In genomic region chr16:14405611-14406537, GRCh38 we compare ENCODE assay signal across 1 cellular context.
A peak's percentile ranks its signal among the peaks of the same experiment; 100 is the strongest.
TF ChIP-seq lines count a peak whose summit lies in the region.

No MANE protein-coding gene starts in this region.

TF ChIP-seq in HepG2, 621 proteins besides CTCF, POLR2A, EP300 and RAD21 (continued from another document and continues in another):
- TF ChIP-seq ZNF567 (CRISPR knock-in tag; IDR thresholded peaks at IDR 0.05; ENCODE audit: borderline replicate concordance), result 0 out of 2 replicates have a peak, but pooled peaks have one; percentile 81
- 0 out of 2 replicates have a peak, but pooled peaks have one; percentile 45 for TF ChIP-seq ZNF343 (CRISPR knock-in tag; IDR thresholded peaks at IDR 0.05)
- no peak for TF ChIP-seq HNF1A (IDR thresholded peaks at IDR 0.05; ENCODE audit: low read depth)
- 0 out of 2 replicates have a peak, but pooled peaks have one; percentile 46 for TF ChIP-seq HNF1A (CRISPR knock-in tag; IDR thresholded peaks at IDR 0.05; ENCODE audit: borderline replicate concordance)
- TF ChIP-seq, protein P1, sequence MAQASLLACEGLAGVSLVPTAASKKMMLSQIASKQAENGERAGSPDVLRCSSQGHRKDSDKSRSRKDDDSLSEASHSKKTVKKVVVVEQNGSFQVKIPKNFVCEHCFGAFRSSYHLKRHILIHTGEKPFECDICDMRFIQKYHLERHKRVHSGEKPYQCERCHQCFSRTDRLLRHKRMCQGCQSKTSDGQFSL (CRISPR knock-in tag; IDR thresholded peaks at IDR 0.05), result peak; percentile 62; the same call in 1 of the 2 replicates
- peak; percentile 85 for TF ChIP-seq SMYD3 (CRISPR knock-in tag; IDR thresholded peaks at IDR 0.05)
- 0 out of 2 replicates have a peak, but pooled peaks have one; percentile 81 for TF ChIP-seq ZFAT (CRISPR knock-in tag; conservative IDR thresholded peaks at IDR 0.05)
- TF ChIP-seq ZMYM4 (CRISPR knock-in tag; IDR thresholded peaks at IDR 0.05), result peak; percentile 84
- no peak for TF ChIP-seq ZNF20 (CRISPR knock-in tag; IDR thresholded peaks at IDR 0.05)
- TF ChIP-seq XRCC5 (optimal IDR thresholded peaks at IDR 0.05; ENCODE audit: low read length), result peak; percentile 64
- TF ChIP-seq IKZF1 (IDR thresholded peaks at IDR 0.05), result no peak
- TF ChIP-seq FOXC1 (CRISPR knock-in tag; IDR thresholded peaks at IDR 0.05; ENCODE audit: borderline replicate concordance), result peak; percentile 93
- TF ChIP-seq ZNF790 (CRISPR knock-in tag; IDR thresholded peaks at IDR 0.05; ENCODE audit: borderline replicate concordance), result no peak; the same call in 1 of the 2 replicates
- 0 out of 2 replicates have a peak, but pooled peaks have one; percentile 84 for TF ChIP-seq ZNF773 (CRISPR knock-in tag; IDR thresholded peaks at IDR 0.05; ENCODE audit: borderline replicate concordance)
- TF ChIP-seq ZSCAN12 (CRISPR knock-in tag; IDR thresholded peaks at IDR 0.05), result 0 out of 2 replicates have a peak, but pooled peaks have one; percentile 84
- TF ChIP-seq, protein P2, sequence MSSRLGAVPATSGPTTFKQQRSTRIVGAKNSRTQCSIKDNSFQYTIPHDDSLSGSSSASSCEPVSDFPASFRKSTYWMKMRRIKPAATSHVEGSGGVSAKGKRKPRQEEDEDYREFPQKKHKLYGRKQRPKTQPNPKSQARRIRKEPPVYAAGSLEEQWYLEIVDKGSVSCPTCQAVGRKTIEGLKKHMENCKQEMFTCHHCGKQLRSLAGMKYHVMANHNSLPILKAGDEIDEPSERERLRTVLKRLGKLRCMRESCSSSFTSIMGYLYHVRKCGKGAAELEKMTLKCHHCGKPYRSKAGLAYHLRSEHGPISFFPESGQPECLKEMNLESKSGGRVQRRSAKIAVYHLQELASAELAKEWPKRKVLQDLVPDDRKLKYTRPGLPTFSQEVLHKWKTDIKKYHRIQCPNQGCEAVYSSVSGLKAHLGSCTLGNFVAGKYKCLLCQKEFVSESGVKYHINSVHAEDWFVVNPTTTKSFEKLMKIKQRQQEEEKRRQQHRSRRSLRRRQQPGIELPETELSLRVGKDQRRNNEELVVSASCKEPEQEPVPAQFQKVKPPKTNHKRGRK (CRISPR knock-in tag; IDR thresholded peaks at IDR 0.05), result peak; percentile 44
- peak; percentile 91; the same call in 1 of the 2 replicates for TF ChIP-seq HIVEP1 (CRISPR knock-in tag; IDR thresholded peaks at IDR 0.05)
- TF ChIP-seq ZNF296 (CRISPR knock-in tag; conservative IDR thresholded peaks at IDR 0.05), result no peak; the same call in 1 of the 2 replicates
- TF ChIP-seq CBX5 (CRISPR knock-in tag; IDR thresholded peaks at IDR 0.05; ENCODE audit: borderline replicate concordance), result 0 out of 2 replicates have a peak, but pooled peaks have one; percentile 48
- peak; percentile 85; the same call in 1 of the 2 replicates for TF ChIP-seq ZBTB7A (CRISPR knock-in tag; IDR thresholded peaks at IDR 0.05)
- TF ChIP-seq PAX8 (CRISPR knock-in tag; IDR thresholded peaks at IDR 0.05; ENCODE audit: borderline replicate concordance), result 0 out of 2 replicates have a peak, but pooled peaks have one; percentile 17
- TF ChIP-seq MTF1 (CRISPR knock-in tag; IDR thresholded peaks at IDR 0.05), result no peak
- TF ChIP-seq MAFG (CRISPR knock-in tag; IDR thresholded peaks at IDR 0.05), result 0 out of 2 replicates have a peak, but pooled peaks have one; percentile 58
- TF ChIP-seq, protein P3, sequence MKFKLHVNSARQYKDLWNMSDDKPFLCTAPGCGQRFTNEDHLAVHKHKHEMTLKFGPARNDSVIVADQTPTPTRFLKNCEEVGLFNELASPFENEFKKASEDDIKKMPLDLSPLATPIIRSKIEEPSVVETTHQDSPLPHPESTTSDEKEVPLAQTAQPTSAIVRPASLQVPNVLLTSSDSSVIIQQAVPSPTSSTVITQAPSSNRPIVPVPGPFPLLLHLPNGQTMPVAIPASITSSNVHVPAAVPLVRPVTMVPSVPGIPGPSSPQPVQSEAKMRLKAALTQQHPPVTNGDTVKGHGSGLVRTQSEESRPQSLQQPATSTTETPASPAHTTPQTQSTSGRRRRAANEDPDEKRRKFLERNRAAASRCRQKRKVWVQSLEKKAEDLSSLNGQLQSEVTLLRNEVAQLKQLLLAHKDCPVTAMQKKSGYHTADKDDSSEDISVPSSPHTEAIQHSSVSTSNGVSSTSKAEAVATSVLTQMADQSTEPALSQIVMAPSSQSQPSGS (CRISPR knock-in tag; IDR thresholded peaks at IDR 0.05), result no peak; the same call in 1 of the 2 replicates
- TF ChIP-seq TEAD2 (CRISPR knock-in tag; IDR thresholded peaks at IDR 0.05), result 0 out of 2 replicates have a peak, but pooled peaks have one; percentile 12
- TF ChIP-seq CBX2 (IDR thresholded peaks at IDR 0.05; ENCODE audit: low read depth, low read length), result no peak
- 0 out of 2 replicates have a peak, but pooled peaks have one; percentile 31 for TF ChIP-seq CBX2 (CRISPR knock-in tag; IDR thresholded peaks at IDR 0.05; ENCODE audit: low read depth)
- TF ChIP-seq FOXK1 (CRISPR knock-in tag; IDR thresholded peaks at IDR 0.05; ENCODE audit: borderline replicate concordance, low read depth), result 0 out of 2 replicates have a peak, but pooled peaks have one; percentile 26
- peak; percentile 95; the same call in 1 of the 2 replicates for TF ChIP-seq ZNF160 (CRISPR knock-in tag; IDR thresholded peaks at IDR 0.05)
- TF ChIP-seq, protein P4, sequence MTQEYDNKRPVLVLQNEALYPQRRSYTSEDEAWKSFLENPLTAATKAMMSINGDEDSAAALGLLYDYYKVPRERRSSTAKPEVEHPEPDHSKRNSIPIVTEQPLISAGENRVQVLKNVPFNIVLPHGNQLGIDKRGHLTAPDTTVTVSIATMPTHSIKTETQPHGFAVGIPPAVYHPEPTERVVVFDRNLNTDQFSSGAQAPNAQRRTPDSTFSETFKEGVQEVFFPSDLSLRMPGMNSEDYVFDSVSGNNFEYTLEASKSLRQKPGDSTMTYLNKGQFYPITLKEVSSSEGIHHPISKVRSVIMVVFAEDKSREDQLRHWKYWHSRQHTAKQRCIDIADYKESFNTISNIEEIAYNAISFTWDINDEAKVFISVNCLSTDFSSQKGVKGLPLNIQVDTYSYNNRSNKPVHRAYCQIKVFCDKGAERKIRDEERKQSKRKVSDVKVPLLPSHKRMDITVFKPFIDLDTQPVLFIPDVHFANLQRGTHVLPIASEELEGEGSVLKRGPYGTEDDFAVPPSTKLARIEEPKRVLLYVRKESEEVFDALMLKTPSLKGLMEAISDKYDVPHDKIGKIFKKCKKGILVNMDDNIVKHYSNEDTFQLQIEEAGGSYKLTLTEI (CRISPR knock-in tag; conservative IDR thresholded peaks at IDR 0.05), result no peak
- TF ChIP-seq NR2F1 (CRISPR knock-in tag; IDR thresholded peaks at IDR 0.05), result peak in 1 of 2 experiments; percentile 44; a peak in 1 of 4 replicates
- TF ChIP-seq TAF15 (IDR thresholded peaks at IDR 0.05; ENCODE audit: low read depth, low read length, poor library complexity, severe bottlenecking), result peak; percentile 93
- peak; percentile 52; the same call in 1 of the 2 replicates for TF ChIP-seq SMAD3 (CRISPR knock-in tag; IDR thresholded peaks at IDR 0.05)
- 0 out of 2 replicates have a peak, but pooled peaks have one; percentile 51 for TF ChIP-seq BCL6 (CRISPR knock-in tag; IDR thresholded peaks at IDR 0.05)
- no peak for TF ChIP-seq MBNL3 (CRISPR knock-in tag; conservative IDR thresholded peaks at IDR 0.05)
- TF ChIP-seq ZKSCAN5 (CRISPR knock-in tag; IDR thresholded peaks at IDR 0.05), result no peak
- TF ChIP-seq, protein P5, sequence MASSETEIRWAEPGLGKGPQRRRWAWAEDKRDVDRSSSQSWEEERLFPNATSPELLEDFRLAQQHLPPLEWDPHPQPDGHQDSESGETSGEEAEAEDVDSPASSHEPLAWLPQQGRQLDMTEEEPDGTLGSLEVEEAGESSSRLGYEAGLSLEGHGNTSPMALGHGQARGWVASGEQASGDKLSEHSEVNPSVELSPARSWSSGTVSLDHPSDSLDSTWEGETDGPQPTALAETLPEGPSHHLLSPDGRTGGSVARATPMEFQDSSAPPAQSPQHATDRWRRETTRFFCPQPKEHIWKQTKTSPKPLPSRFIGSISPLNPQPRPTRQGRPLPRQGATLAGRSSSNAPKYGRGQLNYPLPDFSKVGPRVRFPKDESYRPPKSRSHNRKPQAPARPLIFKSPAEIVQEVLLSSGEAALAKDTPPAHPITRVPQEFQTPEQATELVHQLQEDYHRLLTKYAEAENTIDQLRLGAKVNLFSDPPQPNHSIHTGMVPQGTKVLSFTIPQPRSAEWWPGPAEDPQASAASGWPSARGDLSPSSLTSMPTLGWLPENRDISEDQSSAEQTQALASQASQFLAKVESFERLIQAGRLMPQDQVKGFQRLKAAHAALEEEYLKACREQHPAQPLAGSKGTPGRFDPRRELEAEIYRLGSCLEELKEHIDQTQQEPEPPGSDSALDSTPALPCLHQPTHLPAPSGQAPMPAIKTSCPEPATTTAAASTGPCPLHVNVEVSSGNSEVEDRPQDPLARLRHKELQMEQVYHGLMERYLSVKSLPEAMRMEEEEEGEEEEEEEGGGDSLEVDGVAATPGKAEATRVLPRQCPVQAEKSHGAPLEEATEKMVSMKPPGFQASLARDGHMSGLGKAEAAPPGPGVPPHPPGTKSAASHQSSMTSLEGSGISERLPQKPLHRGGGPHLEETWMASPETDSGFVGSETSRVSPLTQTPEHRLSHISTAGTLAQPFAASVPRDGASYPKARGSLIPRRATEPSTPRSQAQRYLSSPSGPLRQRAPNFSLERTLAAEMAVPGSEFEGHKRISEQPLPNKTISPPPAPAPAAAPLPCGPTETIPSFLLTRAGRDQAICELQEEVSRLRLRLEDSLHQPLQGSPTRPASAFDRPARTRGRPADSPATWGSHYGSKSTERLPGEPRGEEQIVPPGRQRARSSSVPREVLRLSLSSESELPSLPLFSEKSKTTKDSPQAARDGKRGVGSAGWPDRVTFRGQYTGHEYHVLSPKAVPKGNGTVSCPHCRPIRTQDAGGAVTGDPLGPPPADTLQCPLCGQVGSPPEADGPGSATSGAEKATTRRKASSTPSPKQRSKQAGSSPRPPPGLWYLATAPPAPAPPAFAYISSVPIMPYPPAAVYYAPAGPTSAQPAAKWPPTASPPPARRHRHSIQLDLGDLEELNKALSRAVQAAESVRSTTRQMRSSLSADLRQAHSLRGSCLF (CRISPR knock-in tag; IDR thresholded peaks at IDR 0.05; ENCODE audit: borderline replicate concordance), result peak; percentile 81; the same call in 1 of the 2 replicates
- TF ChIP-seq, protein P6, sequence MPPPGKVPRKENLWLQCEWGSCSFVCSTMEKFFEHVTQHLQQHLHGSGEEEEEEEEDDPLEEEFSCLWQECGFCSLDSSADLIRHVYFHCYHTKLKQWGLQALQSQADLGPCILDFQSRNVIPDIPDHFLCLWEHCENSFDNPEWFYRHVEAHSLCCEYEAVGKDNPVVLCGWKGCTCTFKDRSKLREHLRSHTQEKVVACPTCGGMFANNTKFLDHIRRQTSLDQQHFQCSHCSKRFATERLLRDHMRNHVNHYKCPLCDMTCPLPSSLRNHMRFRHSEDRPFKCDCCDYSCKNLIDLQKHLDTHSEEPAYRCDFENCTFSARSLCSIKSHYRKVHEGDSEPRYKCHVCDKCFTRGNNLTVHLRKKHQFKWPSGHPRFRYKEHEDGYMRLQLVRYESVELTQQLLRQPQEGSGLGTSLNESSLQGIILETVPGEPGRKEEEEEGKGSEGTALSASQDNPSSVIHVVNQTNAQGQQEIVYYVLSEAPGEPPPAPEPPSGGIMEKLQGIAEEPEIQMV (CRISPR knock-in tag; IDR thresholded peaks at IDR 0.05; ENCODE audit: low read depth), result peak; percentile 85; the same call in 1 of the 2 replicates
- peak; percentile 92 for TF ChIP-seq ZNF275 (CRISPR knock-in tag; IDR thresholded peaks at IDR 0.05; ENCODE audit: borderline replicate concordance)
- peak; percentile 70; the same call in 1 of the 2 replicates for TF ChIP-seq ZSCAN29 (CRISPR knock-in tag; conservative IDR thresholded peaks at IDR 0.05)
- no peak for TF ChIP-seq ELF1 (CRISPR knock-in tag; IDR thresholded peaks at IDR 0.05)
- TF ChIP-seq CAMTA2 (CRISPR knock-in tag; IDR thresholded peaks at IDR 0.05; ENCODE audit: borderline replicate concordance), result peak; percentile 96
- TF ChIP-seq ZBTB7B (CRISPR knock-in tag; IDR thresholded peaks at IDR 0.05), result peak; percentile 55; the same call in 1 of the 2 replicates
- peak; percentile 53 for TF ChIP-seq HNRNPLL (IDR thresholded peaks at IDR 0.05; ENCODE audit: low read depth, low read length, poor library complexity, severe bottlenecking)
- no peak for TF ChIP-seq MZF1 (CRISPR knock-in tag; IDR thresholded peaks at IDR 0.05; ENCODE audit: borderline replicate concordance)
- peak; percentile 82; the same call in 1 of the 2 replicates for TF ChIP-seq CHCHD3 (CRISPR knock-in tag; IDR thresholded peaks at IDR 0.05)
- TF ChIP-seq ZNF556 (CRISPR knock-in tag; IDR thresholded peaks at IDR 0.05; ENCODE audit: borderline replicate concordance), result 0 out of 2 replicates have a peak, but pooled peaks have one; percentile 46
